Comparison of ENCODE assay signal across 17 cellular contexts in the genomic region with DNA sequence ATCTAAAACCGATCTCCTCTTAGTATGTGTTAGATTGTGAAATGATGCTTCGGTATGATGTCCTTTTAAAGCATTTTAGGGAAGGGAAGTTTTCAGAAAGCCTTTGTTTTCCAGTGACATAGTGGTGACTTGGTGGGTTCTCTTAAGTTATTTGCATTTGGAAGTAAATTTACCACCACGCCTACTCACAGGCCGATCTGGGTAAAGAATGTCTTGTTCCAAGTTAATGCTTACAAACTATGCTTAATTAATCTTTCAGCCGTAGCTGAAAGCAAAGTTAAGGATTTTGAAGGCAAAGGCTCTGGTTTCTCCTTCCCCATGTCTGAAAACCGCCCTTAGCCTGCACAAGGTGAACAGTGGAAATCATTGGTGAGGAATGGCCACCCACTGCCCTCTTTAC. TPM values are rescaled to one million over a fixed set of nuclear protein-coding genes. Genes with fewer than 3 reads are reported as not detected.
DNase-seq lines count a peak whose midpoint lies in the region; ATAC-seq and TF ChIP-seq lines count a peak whose summit lies in the region.
"Had no signal": no experiment of that assay in that cellular context is flagged by ENCODE, and none has a peak within 500 bp of the region (broad histone marks: within the 10 kb centered on the region; RNA-seq: fewer than 3 reads in every experiment).

No MANE protein-coding gene starts in this region.

- no peaks in the 10 kb centered on the region for H3K27me3 ChIP-seq in OCI-LY3 (ENCODE audit: low read depth, low read length)
- H3K27me3 ChIP-seq: SJCRH30 had no signal

- no peak overlapping the region for H3K4me2 ChIP-seq in OCI-LY3 (ENCODE audit: low read length)

- no peak for ATAC-seq in left lobe of liver
- ATAC-seq: Panc1 had no signal

- H4K20me1 ChIP-seq in OCI-LY3 (ENCODE audit: insufficient read depth, low read length), result no peaks in the 10 kb centered on the region

- DNase-seq in kidney tubule cell (ENCODE audit: low spot score), result peak; percentile 22
- DNase-seq in substantia nigra (lab: John Stamatoyannopoulos, UW), result no peak
- DNase-seq in putamen (ENCODE audit: low spot score), result no peak
- DNase-seq in SKM-1 treated with dmso at 0.1 percent for 144 hours (lab: John Stamatoyannopoulos, UW; ENCODE audit: unreplicated experiment), result no peak
- DNase-seq in left lobe of liver (ENCODE audit: low spot score), result no peak
- DNase-seq: ACHN, AML-193, KG1, NCI-H1048, NCI-H1436 treated with DMSO at 0.1 percent for 48 hours, NCI-H2029 treated with DMSO at 0.1 percent for 48 hours, NCI-H2171, NCI-H526 had no signal

- H2AFZ ChIP-seq in OCI-LY3 (ENCODE audit: low read depth, low read length), result no peak overlapping the region

- H3K4me3 ChIP-seq in OCI-LY3 (ENCODE audit: low read length), result no peak overlapping the region
- H3K4me3 ChIP-seq: SJCRH30 had no signal

- H3K27ac ChIP-seq in OCI-LY3 (ENCODE audit: low read length) (peak overlapping the region; percentile 99), cingulate gyrus (ENCODE audit: low read depth, low read length) (peak overlapping the region; percentile 82), substantia nigra (ENCODE audit: low read depth, low read length, poor library complexity, severe bottlenecking) (peak overlapping the region; percentile 95)
- H3K27ac ChIP-seq: SJCRH30 had no signal

- H3K79me2 ChIP-seq in OCI-LY3 (ENCODE audit: low read length), result peaks cover 80% of the 10 kb centered on the region

- TF ChIP-seq CTCF in OCI-LY3 (IDR thresholded peaks at IDR 0.05; ENCODE audit: low read depth, low read length), result no peak

- H3K9me3 ChIP-seq in OCI-LY3 (ENCODE audit: insufficient read depth, low read length), result no peaks in the 10 kb centered on the region
- H3K9me3 ChIP-seq: SJCRH30 had no signal

- peaks cover 82% of the 10 kb centered on the region for H3K4me1 ChIP-seq in OCI-LY3 (ENCODE audit: low read length)

- H3K36me3 ChIP-seq in OCI-LY3 (replicated peaks; ENCODE audit: low read depth, low read length), result peaks cover 10% of the 10 kb centered on the region

- H3K9ac ChIP-seq in OCI-LY3 (ENCODE audit: low read length), result no peak overlapping the region

RNA-seq across cellular contexts. Expression of a gene that starts 10.7 kb away (rescaled TPM):
- total RNA-seq in left lobe of liver, result 2.8 TPM
